2 cellular contexts compared by ENCODE assay signal in genomic region chr6:135351635-135352034, GRCh38.
TF ChIP-seq lines count a peak whose summit lies in the region.

No MANE protein-coding gene starts in this region.

TF ChIP-seq in GM23338, 12 proteins besides CTCF, POLR2A, EP300 and RAD21 (continued from another document):
- TF ChIP-seq REST (IDR thresholded peaks at IDR 0.05; ENCODE audit: unreplicated experiment) (no peak), STAT1 (IDR thresholded peaks at IDR 0.05; ENCODE audit: unreplicated experiment) (no peak), JUNB (IDR thresholded peaks at IDR 0.05; ENCODE audit: unreplicated experiment) (no peak), NANOG (IDR thresholded peaks at IDR 0.05; ENCODE audit: borderline replicate concordance) (no peak), EZH2 (IDR thresholded peaks at IDR 0.05; ENCODE audit: low read depth, unreplicated experiment) (no peak), POLR2AphosphoS5 (IDR thresholded peaks at IDR 0.05; ENCODE audit: low read depth) (no peak), EZH2phosphoT487 (IDR thresholded peaks at IDR 0.05; ENCODE audit: unreplicated experiment) (no peak), ETS1 (IDR thresholded peaks at IDR 0.05) (no peak)

TF ChIP-seq in K562, 482 proteins besides CTCF, POLR2A, EP300 and RAD21 (continued from another document):
- TF ChIP-seq MAFF (IDR thresholded peaks at IDR 0.05; ENCODE audit: low read length): peak; percentile 32; the same call in 1 of the 2 replicates
- no peak for TF ChIP-seq BMI1 (IDR thresholded peaks at IDR 0.05; ENCODE audit: low read length)
- peak; percentile 43; the same call in 1 of the 2 replicates for TF ChIP-seq MAFG (tag; conservative IDR thresholded peaks at IDR 0.05)
